In the genomic region with DNA sequence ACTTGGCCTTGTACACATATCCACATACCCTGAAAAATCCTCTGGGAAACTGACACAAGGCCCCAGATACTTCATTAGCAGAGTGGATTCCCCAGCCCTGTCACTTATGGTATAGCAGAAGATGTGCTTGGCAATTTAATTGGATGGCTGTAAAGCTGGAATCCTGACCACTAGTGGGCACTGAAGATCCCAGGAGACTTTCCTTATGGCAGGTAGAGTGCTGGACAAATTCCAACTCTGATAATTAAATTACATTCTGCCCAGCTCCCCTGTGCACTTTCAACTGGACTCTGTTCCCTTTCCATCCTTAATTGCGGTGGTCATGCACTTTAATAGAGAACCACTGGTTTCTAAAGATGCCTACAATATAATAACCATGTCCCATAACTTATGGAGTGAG, we compare ENCODE assay signal across 15 cellular contexts.
DNase-seq lines count a peak whose midpoint lies in the region; ATAC-seq and TF ChIP-seq lines count a peak whose summit lies in the region.
"Had no signal": no experiment of that assay in that cellular context is flagged by ENCODE, and none has a peak within 500 bp of the region (broad histone marks: within the 10 kb centered on the region; RNA-seq: fewer than 3 reads in every experiment).

No MANE protein-coding gene starts in this region.

- H3K36me3 ChIP-seq in BE2C (no peaks in the 10 kb centered on the region), H7 (replicated peaks; ENCODE audit: control insufficient read depth, insufficient read depth, low read length) (no peaks in the 10 kb centered on the region), RWPE2 (ENCODE audit: low read depth) (no peaks in the 10 kb centered on the region)
- H3K36me3 ChIP-seq: BLaER1 treated with 17β-estradiol and CSF1 and Interleukin-3, amounts not matched to agents 10 nM and 100 nM; right atrium auricular region had no signal

- no peak overlapping the region for H3K27ac ChIP-seq in RWPE2 (ENCODE audit: poor library complexity, severe bottlenecking)
- H3K27ac ChIP-seq: BLaER1 treated with 17β-estradiol and CSF1 and Interleukin-3, amounts not matched to agents 10 nM and 100 nM; right atrium auricular region had no signal

- H3K4me1 ChIP-seq in BE2C: no peaks in the 10 kb centered on the region
- H3K4me1 ChIP-seq in RWPE2 (ENCODE audit: insufficient read depth, poor library complexity, severe bottlenecking): no peaks in the 10 kb centered on the region
- H3K4me1 ChIP-seq: right atrium auricular region had no signal

- no peak for ATAC-seq in RWPE2 (ENCODE audit: low read depth)
- no peak for ATAC-seq in GM19023 (IDR thresholded peaks at IDR 0.05; ENCODE audit: unreplicated experiment)
- ATAC-seq in HG03520 (IDR thresholded peaks at IDR 0.05; ENCODE audit: unreplicated experiment): no peak

- H3K27me3 ChIP-seq in BE2C (no peaks in the 10 kb centered on the region), H7 (ENCODE audit: control insufficient read depth, insufficient read depth, low read length) (no peaks in the 10 kb centered on the region), RWPE2 (ENCODE audit: insufficient read depth, poor library complexity, severe bottlenecking) (no peaks in the 10 kb centered on the region)
- H3K27me3 ChIP-seq: BLaER1 treated with 17β-estradiol and CSF1 and Interleukin-3, amounts not matched to agents 10 nM and 100 nM; right atrium auricular region had no signal

- TF ChIP-seq CTCF in BE2C (IDR thresholded peaks at IDR 0.05; ENCODE audit: low read depth, low read length) (peak; percentile 41), RWPE2 (IDR thresholded peaks at IDR 0.05; ENCODE audit: poor library complexity, severe bottlenecking) (peak; percentile 25)

- H3K9me3 ChIP-seq in BE2C: no peaks in the 10 kb centered on the region
- no peaks in the 10 kb centered on the region for H3K9me3 ChIP-seq in RWPE2 (ENCODE audit: severe bottlenecking)
- H3K9me3 ChIP-seq: right atrium auricular region had no signal

- H3K4me3 ChIP-seq in BE2C (ENCODE audit: low read depth, low read length): no peak overlapping the region
- no peak overlapping the region for H3K4me3 ChIP-seq in H7 (ENCODE audit: insufficient read depth, low read depth, low read length)
- H3K4me3 ChIP-seq in RWPE2 (ENCODE audit: severe bottlenecking): no peak overlapping the region
- H3K4me3 ChIP-seq: BLaER1 treated with 17β-estradiol and CSF1 and Interleukin-3, amounts not matched to agents 10 nM and 100 nM; right atrium auricular region had no signal

- DNase-seq in BE2C: no peak
- peak; percentile 49 for DNase-seq in H7
- no peak for DNase-seq in RWPE2 (ENCODE audit: low spot score)
- peak; percentile 54 for DNase-seq in iPS-NIHi11 (ENCODE audit: low spot score)
- no peak for DNase-seq in anterior cingulate cortex (lab: John Stamatoyannopoulos, UW)
- DNase-seq in NCI-H2107 (lab: John Stamatoyannopoulos, UW): no peak
- DNase-seq: activated naive CD8-positive, alpha-beta T cell treated with anti-CD3 and anti-CD28 coated beads, Interleukin-2, amount 10 ng/mL, durations not matched to agents 7 days and 5 days; Kasumi-1; kidney; naive B cell; stimulated activated CD4-positive, alpha-beta T cell treated with anti-CD3 and anti-CD28 coated beads, Interleukin-4, amount 100 ng/mL, for 4 hours had no signal

Comparison
In these comparisons a context has a peak if more than half of its experiments do, and no peak if none do; other contexts are left out.
1. DNase-seq: peak in H7 (single experiment) and iPS-NIHi11 (single experiment); none in BE2C (single experiment), RWPE2 (single experiment), anterior cingulate cortex (0 of 58) and NCI-H2107 (single experiment).